8 cellular contexts compared by ENCODE assay signal in genomic region chr20:29873946-29874345, GRCh38.
DNase-seq lines count a peak whose midpoint lies in the region; ATAC-seq and TF ChIP-seq lines count a peak whose summit lies in the region.

No MANE protein-coding gene starts in this region.

- no peaks in the 10 kb centered on the region for H3K4me1 Mint-ChIP-seq in activated naive CD4-positive, alpha-beta T cell treated with anti-CD3 and anti-CD28 coated beads, Interleukin-2, amount 10 ng/mL, durations not matched to agents 7 days and 5 days

- H3K4me3 ChIP-seq in upper lobe of left lung, result no peak overlapping the region

- peaks cover 0 to 54% (median 8%) of the 10 kb centered on the region in 4 donors for H3K9me3 ChIP-seq in upper lobe of left lung

- CTCF ChIA-PET in activated naive CD4-positive, alpha-beta T cell treated with anti-CD3 and anti-CD28 coated beads, Interleukin-2, amount 10 ng/mL, durations not matched to agents 7 days and 5 days (lab: Charles Lee), result no interaction called here

- H3K36me3 ChIP-seq in upper lobe of left lung, result no peaks in the 10 kb centered on the region

- H3K36me3 Mint-ChIP-seq in activated naive CD4-positive, alpha-beta T cell treated with anti-CD3 and anti-CD28 coated beads, Interleukin-2, amount 10 ng/mL, durations not matched to agents 7 days and 5 days, result peaks cover 2% of the 10 kb centered on the region

- H3K27ac ChIP-seq in upper lobe of left lung, result no peak overlapping the region

- WGBS in upper lobe of left lung, 2 donors, result 53 to 68% methylated on average over 12 to 25 of the region's 28 CpGs

- no peak overlapping the region for H3K4me3 Mint-ChIP-seq in activated naive CD4-positive, alpha-beta T cell treated with anti-CD3 and anti-CD28 coated beads, Interleukin-2, amount 10 ng/mL, durations not matched to agents 7 days and 5 days

- peaks cover 8% of the 10 kb centered on the region for H3K27me3 Mint-ChIP-seq in activated naive CD4-positive, alpha-beta T cell treated with anti-CD3 and anti-CD28 coated beads, Interleukin-2, amount 10 ng/mL, durations not matched to agents 7 days and 5 days

- DNase-seq in EL (peak; percentile 51), M059J (ENCODE audit: low read depth) (peak; percentile 40), iris pigment epithelial cell (ENCODE audit: low read depth) (peak; percentile 41), upper lobe of left lung (peak; percentile 72 to 90), NCI-H1436 treated with DMSO at 0.1 percent for 48 hours (lab: John Stamatoyannopoulos, UW) (no peak)
- peak; percentile 42 for DNase-seq in activated naive CD4-positive, alpha-beta T cell treated with anti-CD3 and anti-CD28 coated beads, Interleukin-2, amount 10 ng/mL, durations not matched to agents 7 days and 5 days

- TF ChIP-seq POLR2A in upper lobe of left lung (IDR thresholded peaks at IDR 0.05), result no peak

- H3K27ac Mint-ChIP-seq in activated naive CD4-positive, alpha-beta T cell treated with anti-CD3 and anti-CD28 coated beads, Interleukin-2, amount 10 ng/mL, durations not matched to agents 7 days and 5 days, result no peak overlapping the region

- no peak for TF ChIP-seq CTCF in upper lobe of left lung (IDR thresholded peaks at IDR 0.05)

- no peak for TF ChIP-seq EP300 in upper lobe of left lung (IDR thresholded peaks at IDR 0.05)

- H3K27me3 ChIP-seq in upper lobe of left lung, result no peaks in the 10 kb centered on the region

- ATAC-seq in upper lobe of left lung (ENCODE audit: low FRiP score in 2 of 2) (no peak), HG03159 (IDR thresholded peaks at IDR 0.05; ENCODE audit: unreplicated experiment) (no peak), HG02588 (IDR thresholded peaks at IDR 0.05; ENCODE audit: unreplicated experiment) (no peak)

- no peaks in the 10 kb centered on the region for H3K4me1 ChIP-seq in upper lobe of left lung

- H3K9me3 Mint-ChIP-seq in activated naive CD4-positive, alpha-beta T cell treated with anti-CD3 and anti-CD28 coated beads, Interleukin-2, amount 10 ng/mL, durations not matched to agents 7 days and 5 days, result peaks cover 34% of the 10 kb centered on the region
